In genomic region chr3:165159760-165160421, GRCh38 we compare ENCODE assay signal across 16 cellular contexts. TPM values are rescaled to one million over a fixed set of nuclear protein-coding genes. Genes with fewer than 3 reads are reported as not detected.
"Had no signal": no experiment of that assay in that cellular context is flagged by ENCODE, and none has a peak within 500 bp of the region (broad histone marks: within the 10 kb centered on the region; RNA-seq: fewer than 3 reads in every experiment).

No MANE protein-coding gene starts in this region.

- DNase-seq: activated CD4-positive, alpha-beta T cell treated with anti-CD3 and anti-CD28 coated beads, Interleukin-2, amount 50 U/mL, for 48 hours; activated CD4-positive, CD25-positive, alpha-beta regulatory T cell treated with anti-CD3 and anti-CD28 coated beads, Interleukin-2, amount 50 U/mL, for 72 hours; activated gamma-delta T cell; activated T-cell treated with anti-CD3 and anti-CD28 coated beads, Interleukin-2, amount 50 U/mL, for 4 hours; esophagus squamous epithelium; foreskin keratinocyte; head of caudate nucleus; islet precursor cell; naive thymus-derived CD4-positive, alpha-beta T cell; T-helper 9 cell had no signal

- H3K4me1 ChIP-seq: esophagus squamous epithelium, foreskin keratinocyte had no signal

- H3K4me3 Mint-ChIP-seq: activated naive CD8-positive, alpha-beta T cell; activated T-cell treated with anti-CD3 and anti-CD28 coated beads, Interleukin-2, amount 50 U/mL, for 4 hours; mesothelial cell of epicardium; naive thymus-derived CD4-positive, alpha-beta T cell; stimulated activated memory B cell treated with anti-CD40 and anti-IgM and Interleukin-4, amounts not matched to agents 10 μg/mL and 1 μg/mL and 100 μg/mL, for 72 hours; type B pancreatic cell had no signal

- ATAC-seq: activated T-cell treated with anti-CD3 and anti-CD28 coated beads, Interleukin-2, amount 50 U/mL, for 4 hours; foreskin keratinocyte; naive thymus-derived CD4-positive, alpha-beta T cell; stimulated activated memory B cell treated with anti-CD40 and anti-IgM and Interleukin-4, amounts not matched to agents 10 μg/mL and 1 μg/mL and 100 μg/mL, for 72 hours had no signal

- H3K4me1 Mint-ChIP-seq: naive thymus-derived CD4-positive, alpha-beta T cell; stimulated activated memory B cell treated with anti-CD40 and anti-IgM and Interleukin-4, amounts not matched to agents 10 μg/mL and 1 μg/mL and 100 μg/mL, for 72 hours had no signal

- H3K27me3 Mint-ChIP-seq: activated naive CD8-positive, alpha-beta T cell; naive thymus-derived CD4-positive, alpha-beta T cell; stimulated activated memory B cell treated with anti-CD40 and anti-IgM and Interleukin-4, amounts not matched to agents 10 μg/mL and 1 μg/mL and 100 μg/mL, for 72 hours; type B pancreatic cell had no signal

- H3K27me3 ChIP-seq: esophagus squamous epithelium, foreskin keratinocyte had no signal

- H3K36me3 ChIP-seq: esophagus squamous epithelium had no signal

- H3K27ac ChIP-seq: esophagus squamous epithelium, foreskin keratinocyte had no signal

- H3K36me3 Mint-ChIP-seq: activated naive CD8-positive, alpha-beta T cell; mesothelial cell of epicardium; naive thymus-derived CD4-positive, alpha-beta T cell; stimulated activated memory B cell treated with anti-CD40 and anti-IgM and Interleukin-4, amounts not matched to agents 10 μg/mL and 1 μg/mL and 100 μg/mL, for 72 hours; type B pancreatic cell had no signal

- H3K9me3 Mint-ChIP-seq: mesothelial cell of epicardium; stimulated activated memory B cell treated with anti-CD40 and anti-IgM and Interleukin-4, amounts not matched to agents 10 μg/mL and 1 μg/mL and 100 μg/mL, for 72 hours; type B pancreatic cell had no signal

- H3K4me3 ChIP-seq: esophagus squamous epithelium had no signal

- H3K27ac Mint-ChIP-seq: activated naive CD8-positive, alpha-beta T cell; mesothelial cell of epicardium; naive thymus-derived CD4-positive, alpha-beta T cell; stimulated activated memory B cell treated with anti-CD40 and anti-IgM and Interleukin-4, amounts not matched to agents 10 μg/mL and 1 μg/mL and 100 μg/mL, for 72 hours; type B pancreatic cell had no signal

- H3K9me3 ChIP-seq: esophagus squamous epithelium had no signal

RNA-seq across cellular contexts. Expression of gene SLITRK3, which starts 36.3 kb away (rescaled TPM):
- total RNA-seq: activated T-cell treated with anti-CD3 and anti-CD28 coated beads, Interleukin-2, amount 50 U/mL, for 4 hours; chondrocyte; foreskin keratinocyte; naive thymus-derived CD4-positive, alpha-beta T cell; subcutaneous adipose tissue had no signal
- polyA plus RNA-seq: foreskin keratinocyte; naive thymus-derived CD4-positive, alpha-beta T cell had no signal
